1 cellular context compared by ENCODE assay signal in the genomic region with DNA sequence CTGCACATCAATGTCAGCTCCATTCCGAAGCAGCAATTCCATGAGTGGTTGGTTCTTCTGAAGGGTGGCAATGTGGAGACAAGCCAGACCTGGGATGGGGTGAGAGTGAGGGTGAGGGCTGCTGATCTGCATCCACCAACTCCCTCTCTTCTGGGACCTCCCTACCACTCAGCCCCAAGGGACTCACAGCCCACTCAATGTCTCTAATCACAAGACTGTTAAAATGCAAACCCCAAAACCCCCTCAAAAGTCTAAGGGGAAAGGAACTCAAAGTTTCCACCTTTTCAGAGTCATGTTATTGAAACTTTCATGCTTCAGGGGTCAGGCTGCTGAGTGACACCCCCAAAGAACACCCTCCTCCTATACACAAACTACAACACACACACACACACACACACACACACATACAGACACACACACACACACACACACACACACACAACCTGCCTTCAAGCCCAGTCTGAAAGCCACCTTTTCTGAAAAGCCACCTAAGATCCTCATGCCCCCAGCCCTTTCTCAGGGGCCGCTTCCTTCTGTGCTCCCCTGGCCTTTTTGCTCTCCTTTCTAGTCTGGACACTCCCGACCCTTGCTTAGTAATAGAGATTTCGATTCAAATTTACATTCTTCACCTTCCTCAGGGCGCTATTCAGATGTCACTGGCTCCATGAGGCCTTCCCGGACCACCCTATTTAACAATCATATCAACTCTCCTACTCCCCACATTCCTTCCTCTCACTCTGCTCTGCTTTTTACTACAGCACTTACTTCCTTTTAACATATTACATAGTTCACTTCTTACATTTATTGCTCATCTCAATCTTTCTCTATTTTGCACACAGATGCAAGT.
TF ChIP-seq lines count a peak whose summit lies in the region.

No MANE protein-coding gene starts in this region.

TF ChIP-seq in GM12878, 131 proteins besides CTCF, POLR2A, EP300 and RAD21 (continued from another document and continues in another):
- TF ChIP-seq E4F1 (IDR thresholded peaks at IDR 0.05; ENCODE audit: borderline replicate concordance, partially characterized antibody) = no peak
- no peak for TF ChIP-seq ZNF217 (IDR thresholded peaks at IDR 0.05)
- TF ChIP-seq SRF (IDR thresholded peaks at IDR 0.05; ENCODE audit: low read depth in 2 of 2, low read length in 2 of 2) = no peak
- TF ChIP-seq RB1 (IDR thresholded peaks at IDR 0.05; ENCODE audit: borderline replicate concordance) = peak; percentile 50; the same call in 1 of the 2 replicates
- TF ChIP-seq MTA2 (IDR thresholded peaks at IDR 0.05; ENCODE audit: low read depth) = peak; percentile 93
- no peak; the same call in 1 of the 2 replicates for TF ChIP-seq ZNF207 (IDR thresholded peaks at IDR 0.05; ENCODE audit: borderline replicate concordance)
- TF ChIP-seq BCL3 (IDR thresholded peaks at IDR 0.05; ENCODE audit: borderline replicate concordance, insufficient read depth, low read depth, low read length, poor library complexity, severe bottlenecking) = peak; percentile 61
- TF ChIP-seq NFXL1 (IDR thresholded peaks at IDR 0.05; ENCODE audit: borderline replicate concordance) = no peak
- TF ChIP-seq, protein P1, sequence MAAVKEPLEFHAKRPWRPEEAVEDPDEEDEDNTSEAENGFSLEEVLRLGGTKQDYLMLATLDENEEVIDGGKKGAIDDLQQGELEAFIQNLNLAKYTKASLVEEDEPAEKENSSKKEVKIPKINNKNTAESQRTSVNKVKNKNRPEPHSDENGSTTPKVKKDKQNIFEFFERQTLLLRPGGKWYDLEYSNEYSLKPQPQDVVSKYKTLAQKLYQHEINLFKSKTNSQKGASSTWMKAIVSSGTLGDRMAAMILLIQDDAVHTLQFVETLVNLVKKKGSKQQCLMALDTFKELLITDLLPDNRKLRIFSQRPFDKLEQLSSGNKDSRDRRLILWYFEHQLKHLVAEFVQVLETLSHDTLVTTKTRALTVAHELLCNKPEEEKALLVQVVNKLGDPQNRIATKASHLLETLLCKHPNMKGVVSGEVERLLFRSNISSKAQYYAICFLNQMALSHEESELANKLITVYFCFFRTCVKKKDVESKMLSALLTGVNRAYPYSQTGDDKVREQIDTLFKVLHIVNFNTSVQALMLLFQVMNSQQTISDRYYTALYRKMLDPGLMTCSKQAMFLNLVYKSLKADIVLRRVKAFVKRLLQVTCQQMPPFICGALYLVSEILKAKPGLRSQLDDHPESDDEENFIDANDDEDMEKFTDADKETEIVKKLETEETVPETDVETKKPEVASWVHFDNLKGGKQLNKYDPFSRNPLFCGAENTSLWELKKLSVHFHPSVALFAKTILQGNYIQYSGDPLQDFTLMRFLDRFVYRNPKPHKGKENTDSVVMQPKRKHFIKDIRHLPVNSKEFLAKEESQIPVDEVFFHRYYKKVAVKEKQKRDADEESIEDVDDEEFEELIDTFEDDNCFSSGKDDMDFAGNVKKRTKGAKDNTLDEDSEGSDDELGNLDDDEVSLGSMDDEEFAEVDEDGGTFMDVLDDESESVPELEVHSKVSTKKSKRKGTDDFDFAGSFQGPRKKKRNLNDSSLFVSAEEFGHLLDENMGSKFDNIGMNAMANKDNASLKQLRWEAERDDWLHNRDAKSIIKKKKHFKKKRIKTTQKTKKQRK (IDR thresholded peaks at IDR 0.05; ENCODE audit: low read depth, low read length) = no peak
- no peak for TF ChIP-seq MTA3 (IDR thresholded peaks at IDR 0.05; ENCODE audit: borderline replicate concordance, low read length)
- no peak for TF ChIP-seq RUNX3 (IDR thresholded peaks at IDR 0.05; ENCODE audit: low read length)
- peak; percentile 83 for TF ChIP-seq PBX3 (IDR thresholded peaks at IDR 0.05; ENCODE audit: insufficient replicate concordance, low read depth, low read length)
- TF ChIP-seq SIX5 (IDR thresholded peaks at IDR 0.05; ENCODE audit: low read depth, low read length, severe bottlenecking) = no peak
- TF ChIP-seq MAX (IDR thresholded peaks at IDR 0.05; ENCODE audit: low read depth, low read length) = no peak
- TF ChIP-seq BCL11A (IDR thresholded peaks at IDR 0.05; ENCODE audit: low read depth, low read length) = peak; percentile 64; the same call in 1 of the 2 replicates
- no peak for TF ChIP-seq IRF4 (IDR thresholded peaks at IDR 0.05; ENCODE audit: low read depth, low read length)
- no peak for TF ChIP-seq KLF5 (IDR thresholded peaks at IDR 0.05; ENCODE audit: partially characterized antibody)
- TF ChIP-seq FOXM1 (IDR thresholded peaks at IDR 0.05; ENCODE audit: low read depth, low read length) = no peak
- peak; percentile 72; the same call in 1 of the 2 replicates for TF ChIP-seq BMI1 (IDR thresholded peaks at IDR 0.05; ENCODE audit: borderline replicate concordance)
- no peak; the same call in 1 of the 2 replicates for TF ChIP-seq NR2C1 (IDR thresholded peaks at IDR 0.05)
- TF ChIP-seq RFX5 (IDR thresholded peaks at IDR 0.05; ENCODE audit: low read depth, low read length) = no peak
- no peak for TF ChIP-seq SUZ12 (IDR thresholded peaks at IDR 0.05; ENCODE audit: unreplicated experiment)
- no peak for TF ChIP-seq FOS (IDR thresholded peaks at IDR 0.05; ENCODE audit: borderline replicate concordance, extremely low read depth, insufficient read length)
- TF ChIP-seq, protein P2, sequence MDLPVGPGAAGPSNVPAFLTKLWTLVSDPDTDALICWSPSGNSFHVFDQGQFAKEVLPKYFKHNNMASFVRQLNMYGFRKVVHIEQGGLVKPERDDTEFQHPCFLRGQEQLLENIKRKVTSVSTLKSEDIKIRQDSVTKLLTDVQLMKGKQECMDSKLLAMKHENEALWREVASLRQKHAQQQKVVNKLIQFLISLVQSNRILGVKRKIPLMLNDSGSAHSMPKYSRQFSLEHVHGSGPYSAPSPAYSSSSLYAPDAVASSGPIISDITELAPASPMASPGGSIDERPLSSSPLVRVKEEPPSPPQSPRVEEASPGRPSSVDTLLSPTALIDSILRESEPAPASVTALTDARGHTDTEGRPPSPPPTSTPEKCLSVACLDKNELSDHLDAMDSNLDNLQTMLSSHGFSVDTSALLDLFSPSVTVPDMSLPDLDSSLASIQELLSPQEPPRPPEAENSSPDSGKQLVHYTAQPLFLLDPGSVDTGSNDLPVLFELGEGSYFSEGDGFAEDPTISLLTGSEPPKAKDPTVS (IDR thresholded peaks at IDR 0.05; ENCODE audit: low read depth, low read length) = no peak
- TF ChIP-seq ZSCAN29 (IDR thresholded peaks at IDR 0.05) = 0 out of 2 replicates have a peak, but pooled peaks have one; percentile 24
- no peak; the same call in 1 of the 2 replicates for TF ChIP-seq PAX5 (IDR thresholded peaks at IDR 0.05; ENCODE audit: borderline replicate concordance, low read depth, low read length)
- no peak for TF ChIP-seq NFYA (IDR thresholded peaks at IDR 0.05; ENCODE audit: borderline replicate concordance, low read depth, low read length)
- peak; percentile 60; the same call in 1 of the 2 replicates for TF ChIP-seq GATAD2B (conservative IDR thresholded peaks at IDR 0.05; ENCODE audit: low read depth)
- TF ChIP-seq BCLAF1 (IDR thresholded peaks at IDR 0.05) = no peak
- peak; percentile 59 for TF ChIP-seq CHD2 (IDR thresholded peaks at IDR 0.05; ENCODE audit: borderline replicate concordance, low read depth, low read length)
- peak; percentile 86; the same call in 1 of the 2 replicates for TF ChIP-seq YBX1 (IDR thresholded peaks at IDR 0.05)
- TF ChIP-seq CBX3 (IDR thresholded peaks at IDR 0.05; ENCODE audit: borderline replicate concordance, low read depth) = no peak
- peak; percentile 71 for TF ChIP-seq RELA (IDR thresholded peaks at IDR 0.05; ENCODE audit: borderline replicate concordance, partially characterized antibody)
- TF ChIP-seq, protein P3, sequence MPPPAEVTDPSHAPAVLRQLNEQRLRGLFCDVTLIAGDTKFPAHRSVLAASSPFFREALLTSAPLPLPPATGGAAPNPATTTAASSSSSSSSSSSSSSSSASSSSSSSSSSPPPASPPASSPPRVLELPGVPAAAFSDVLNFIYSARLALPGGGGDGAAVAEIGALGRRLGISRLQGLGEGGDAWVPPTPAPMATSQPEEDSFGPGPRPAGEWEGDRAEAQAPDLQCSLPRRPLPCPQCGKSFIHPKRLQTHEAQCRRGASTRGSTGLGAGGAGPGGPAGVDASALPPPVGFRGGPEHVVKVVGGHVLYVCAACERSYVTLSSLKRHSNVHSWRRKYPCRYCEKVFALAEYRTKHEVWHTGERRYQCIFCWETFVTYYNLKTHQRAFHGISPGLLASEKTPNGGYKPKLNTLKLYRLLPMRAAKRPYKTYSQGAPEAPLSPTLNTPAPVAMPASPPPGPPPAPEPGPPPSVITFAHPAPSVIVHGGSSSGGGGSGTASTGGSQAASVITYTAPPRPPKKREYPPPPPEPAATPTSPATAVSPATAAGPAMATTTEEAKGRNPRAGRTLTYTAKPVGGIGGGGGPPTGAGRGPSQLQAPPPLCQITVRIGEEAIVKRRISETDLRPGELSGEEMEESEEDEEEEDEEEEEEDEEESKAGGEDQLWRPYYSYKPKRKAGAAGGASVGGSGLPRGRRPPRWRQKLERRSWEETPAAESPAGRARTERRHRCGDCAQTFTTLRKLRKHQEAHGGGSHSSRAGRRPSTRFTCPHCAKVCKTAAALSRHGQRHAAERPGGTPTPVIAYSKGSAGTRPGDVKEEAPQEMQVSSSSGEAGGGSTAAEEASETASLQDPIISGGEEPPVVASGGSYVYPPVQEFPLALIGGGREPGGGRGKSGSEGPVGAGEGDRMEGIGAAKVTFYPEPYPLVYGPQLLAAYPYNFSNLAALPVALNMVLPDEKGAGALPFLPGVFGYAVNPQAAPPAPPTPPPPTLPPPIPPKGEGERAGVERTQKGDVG (CRISPR knock-in tag; IDR thresholded peaks at IDR 0.05) = no peak
- no peak for TF ChIP-seq ZNF622 (IDR thresholded peaks at IDR 0.05)
- no peak for TF ChIP-seq ZNF384 (IDR thresholded peaks at IDR 0.05; ENCODE audit: borderline replicate concordance, low read depth, low read length)
- TF ChIP-seq ZNF274 (IDR thresholded peaks at IDR 0.05; ENCODE audit: insufficient read depth, insufficient read length) = no peak
- TF ChIP-seq POU2F2 (IDR thresholded peaks at IDR 0.05; ENCODE audit: borderline replicate concordance, low read depth, low read length) = peak; percentile 69; the same call in 1 of the 3 replicates
- peak; percentile 83 for TF ChIP-seq BACH1 (IDR thresholded peaks at IDR 0.05; ENCODE audit: borderline replicate concordance)
- 0 out of 2 replicates have a peak, but pooled peaks have one; percentile 4 for TF ChIP-seq MXI1 (IDR thresholded peaks at IDR 0.05; ENCODE audit: low read depth, low read length)
